In genomic region chr7:111474723-111475418, GRCh38 we compare ENCODE assay signal across 21 cellular contexts.
"Had no signal": no experiment of that assay in that cellular context is flagged by ENCODE, and none has a peak within 500 bp of the region (broad histone marks: within the 10 kb centered on the region; RNA-seq: fewer than 3 reads in every experiment).

No MANE protein-coding gene starts in this region.

- H3K27ac ChIP-seq: coronary artery, gastrocnemius medialis, heart right ventricle, neutrophil, psoas muscle, sigmoid colon, skin epidermis, suprapubic skin, thyroid gland had no signal

- H3K36me3 ChIP-seq: gastrocnemius medialis, heart right ventricle, neutrophil, sigmoid colon, suprapubic skin, thyroid gland had no signal

- ATAC-seq: esophagus mucosa; gastrocnemius medialis; left lobe of liver; mucosa of descending colon; naive thymus-derived CD8-positive, alpha-beta T cell; psoas muscle had no signal

- H3K4me1 ChIP-seq: gastrocnemius medialis, psoas muscle, suprapubic skin, thyroid gland had no signal

- H3K27me3 ChIP-seq: gastrocnemius medialis, heart right ventricle, neutrophil, sigmoid colon, suprapubic skin, thyroid gland had no signal

- H3K9me3 ChIP-seq: gastrocnemius medialis, mucosa of descending colon, neutrophil, psoas muscle, sigmoid colon, suprapubic skin, thyroid gland had no signal

- DNase-seq: effector CD4-positive, alpha-beta T cell; endodermal cell; gastrocnemius medialis; heart right ventricle; hypothalamus; islet precursor cell; mammary epithelial cell; mucosa of descending colon; naive thymus-derived CD8-positive, alpha-beta T cell; psoas muscle; retina; sigmoid colon; stimulated activated CD4-positive, alpha-beta T cell treated with anti-CD3 and anti-CD28 coated beads, Interleukin-2, amount 100 ng/mL, for 24 hours; stimulated activated naive CD4-positive, alpha-beta T cell; thyroid gland had no signal

- H3K4me3 ChIP-seq: coronary artery, gastrocnemius medialis, heart right ventricle, mucosa of descending colon, psoas muscle, sigmoid colon, skin epidermis, suprapubic skin, thyroid gland had no signal
